29 cellular contexts compared by ENCODE assay signal in the genomic region with DNA sequence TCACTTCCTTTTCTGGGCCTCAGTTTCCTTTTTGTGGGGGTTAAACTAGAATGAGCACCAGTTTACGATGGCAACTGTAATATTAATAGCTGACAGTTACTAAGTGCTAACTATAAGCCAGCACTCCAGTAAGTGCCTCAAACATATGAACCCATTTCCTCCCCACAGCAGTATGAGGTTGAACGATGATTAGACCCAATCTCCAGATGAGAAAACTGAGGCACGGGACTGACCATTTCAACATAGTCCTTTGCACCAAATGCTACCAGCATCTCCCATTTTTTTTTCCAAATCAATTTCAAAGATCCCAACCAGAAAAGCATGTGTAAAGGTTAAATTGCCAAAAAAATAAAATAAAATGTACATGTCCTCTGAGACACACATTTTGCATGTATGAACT. TPM values are rescaled to one million over a fixed set of nuclear protein-coding genes. Genes with fewer than 3 reads are reported as not detected.
"Had no signal": no experiment of that assay in that cellular context is flagged by ENCODE, and none has a peak within 500 bp of the region (broad histone marks: within the 10 kb centered on the region; RNA-seq: fewer than 3 reads in every experiment).

No MANE protein-coding gene starts in this region.

- ATAC-seq: effector memory CD8-positive, alpha-beta T cell; esophagus mucosa; foreskin keratinocyte; gastrocnemius medialis; gastroesophageal sphincter; heart left ventricle; heart right ventricle had no signal

- H3K4me1 ChIP-seq: colonic mucosa, esophagus muscularis mucosa, esophagus squamous epithelium, foreskin keratinocyte, gastrocnemius medialis, gastroesophageal sphincter, heart right ventricle had no signal

- H3K36me3 ChIP-seq: colonic mucosa, esophagus muscularis mucosa, esophagus squamous epithelium, gastrocnemius medialis, gastroesophageal sphincter, heart left ventricle, heart right ventricle had no signal

- DNase-seq: colonic mucosa; cortex of kidney; dermis blood vessel endothelial cell; dorsolateral prefrontal cortex; effector CD4-positive, alpha-beta T cell; effector CD8-positive, alpha-beta T cell; effector memory CD4-positive, alpha-beta T cell; effector memory CD8-positive, alpha-beta T cell; endodermal cell; erythroblast; esophagus squamous epithelium; foreskin fibroblast; foreskin keratinocyte; foreskin melanocyte; gastrocnemius medialis; glutamatergic neuron; head of caudate nucleus; heart left ventricle; heart right ventricle had no signal

- H3K4me3 ChIP-seq: colonic mucosa, coronary artery, dorsolateral prefrontal cortex, esophagus muscularis mucosa, esophagus squamous epithelium, gastrocnemius medialis, gastroesophageal sphincter, heart left ventricle, heart right ventricle had no signal

- H3K27ac ChIP-seq: colonic mucosa, coronary artery, epithelial cell of prostate, esophagus muscularis mucosa, esophagus squamous epithelium, foreskin keratinocyte, gastrocnemius medialis, gastroesophageal sphincter, heart left ventricle, heart right ventricle had no signal

- H3K9me3 Mint-ChIP-seq: dendritic cell treated with granulocyte-macrophage colony-stimulating factor and Interleukin-4, amounts not matched to agents 40 ng/mL and 50 ng/mL, for 4 days; effector memory CD8-positive, alpha-beta T cell had no signal

- FAIRE-seq: colon, endometrium, endothelial cell of umbilical vein, frontal cortex had no signal

- H3K4me3 Mint-ChIP-seq: dendritic cell treated with granulocyte-macrophage colony-stimulating factor and Interleukin-4, amounts not matched to agents 40 ng/mL and 50 ng/mL, for 4 days; effector memory CD8-positive, alpha-beta T cell; endodermal cell had no signal

- H3K27ac Mint-ChIP-seq: dendritic cell treated with granulocyte-macrophage colony-stimulating factor and Interleukin-4, amounts not matched to agents 40 ng/mL and 50 ng/mL, for 4 days; effector memory CD8-positive, alpha-beta T cell; endodermal cell had no signal

- H3K9me3 ChIP-seq: colonic mucosa, esophagus muscularis mucosa, esophagus squamous epithelium, gastrocnemius medialis, gastroesophageal sphincter, heart left ventricle, heart right ventricle had no signal

- H3K27me3 ChIP-seq: colonic mucosa, dorsolateral prefrontal cortex, esophagus muscularis mucosa, foreskin keratinocyte, gastrocnemius medialis, gastroesophageal sphincter, heart left ventricle had no signal

RNA-seq across cellular contexts. Expression of gene SLC13A3, which starts 7.1 kb away (rescaled TPM):
- total RNA-seq: dermis blood vessel endothelial cell had no signal
